Comparison of ENCODE assay signal across 24 cellular contexts in genomic region chr7:11078242-11078834, GRCh38.
A peak's percentile ranks its signal among the peaks of the same experiment; 100 is the strongest.
DNase-seq lines count a peak whose midpoint lies in the region; ATAC-seq and TF ChIP-seq lines count a peak whose summit lies in the region.
"Had no signal": no experiment of that assay in that cellular context is flagged by ENCODE, and none has a peak within 500 bp of the region (broad histone marks: within the 10 kb centered on the region; RNA-seq: fewer than 3 reads in every experiment).

No MANE protein-coding gene starts in this region.

- no peak overlapping the region for H3K27ac ChIP-seq in foreskin keratinocyte
- H3K27ac ChIP-seq: cardiac muscle cell, GM23248, ovary, right lobe of liver, upper lobe of right lung had no signal

- no peaks in the 10 kb centered on the region for H3K27me3 ChIP-seq in foreskin keratinocyte
- H3K27me3 ChIP-seq: BE2C, cardiac muscle cell, ovary, right lobe of liver, upper lobe of right lung had no signal

- peaks cover 5% of the 10 kb centered on the region for H3K4me1 ChIP-seq in foreskin keratinocyte
- H3K4me1 ChIP-seq: right lobe of liver, upper lobe of right lung had no signal

- DNase-seq in GM13976 (ENCODE audit: low spot score) (peak; percentile 20), NCI-H2196 treated with DMSO at 0.1 percent for 48 hours (lab: John Stamatoyannopoulos, UW; ENCODE audit: unreplicated experiment) (no peak), foreskin keratinocyte (no peak), KBM-7 (no peak)
- no peak for DNase-seq in stimulated activated CD8-positive, alpha-beta memory T cell treated with anti-CD3 and anti-CD28 coated beads, Interleukin-4, amount 100 ng/mL, for 48 hours
- DNase-seq: activated CD4-positive, alpha-beta T cell treated with anti-CD3 and anti-CD28 coated beads for 1 hour; activated CD8-positive, alpha-beta T cell treated with anti-CD3 and anti-CD28 coated beads, Interleukin-2, amount 10 ng/mL, durations not matched to agents 7 days and 5 days; activated effector memory CD4-positive, alpha-beta T cell treated with Interleukin-2 at 50 U/mL for 16 hours; aorta; BE2C; cortex of kidney; foreskin fibroblast; GM23248; HFFc6; ovary; right lobe of liver; stimulated activated CD4-positive, alpha-beta T cell treated with anti-CD3 and anti-CD28 coated beads, Interleukin-4, amount 100 ng/mL, for 1 hour; substantia nigra; upper lobe of right lung had no signal

- TF ChIP-seq CTCF in GM13976 (IDR thresholded peaks at IDR 0.05; ENCODE audit: borderline replicate concordance, control extremely low read depth, extremely low read depth, insufficient read depth, missing control alignments) (no peak), foreskin keratinocyte (conservative IDR thresholded peaks at IDR 0.05) (no peak)

- in situ Hi-C loops in GM13976 (cut with MboI; ENCODE audit: low sequenced_read_pairs, unreplicated experiment) (no loop called here), KBM-7 (cut with MboI; ENCODE audit: low pct_unique_long_range_greater_than_20kb, low sequenced_read_pairs) (no loop called here)

- ATAC-seq in GM18907 (IDR thresholded peaks at IDR 0.05; ENCODE audit: unreplicated experiment), result peak; percentile 43
- peak; percentile 56 for ATAC-seq in HG02852 (IDR thresholded peaks at IDR 0.05; ENCODE audit: unreplicated experiment)
- peak; percentile 52 for ATAC-seq in HG03565 (IDR thresholded peaks at IDR 0.05; ENCODE audit: unreplicated experiment)
- ATAC-seq in foreskin keratinocyte, result no peak
- ATAC-seq: activated CD8-positive, alpha-beta T cell treated with anti-CD3 and anti-CD28 coated beads, Interleukin-2, amount 10 ng/mL, durations not matched to agents 7 days and 5 days; right lobe of liver; stimulated activated effector memory CD8-positive, alpha-beta T cell treated with anti-CD3 and anti-CD28 coated beads, Interleukin-12 subunit alpha, Interleukin-12 subunit beta, amount 100 ng/mL, for 72 hours; upper lobe of right lung had no signal
